ENCODE assay signal across 10 cellular contexts in genomic region chr20:47784256-47784598, GRCh38. TPM values are rescaled to one million over a fixed set of nuclear protein-coding genes. Genes with fewer than 3 reads are reported as not detected.
DNase-seq lines count a peak whose midpoint lies in the region; ATAC-seq, FAIRE-seq and TF ChIP-seq lines count a peak whose summit lies in the region.
"Had no signal": no experiment of that assay in that cellular context is flagged by ENCODE, and none has a peak within 500 bp of the region (broad histone marks: within the 10 kb centered on the region; RNA-seq: fewer than 3 reads in every experiment).

No MANE protein-coding gene starts in this region.

- H3K9me3 ChIP-seq in A549: no peaks in the 10 kb centered on the region
- no peaks in the 10 kb centered on the region for H3K9me3 ChIP-seq in muscle layer of duodenum (ENCODE audit: control insufficient read depth in 1 of 2, low read length in 2 of 2)

- H3K27ac ChIP-seq in A549 (peak overlapping the region; percentile 73 to 90; a peak in 5 of 6 replicates), HL-60 (replicated peaks) (no peak overlapping the region), dorsolateral prefrontal cortex (peak overlapping the region in 10 of 59 donors; percentile 17 to 73 (median 52)), muscle layer of duodenum (ENCODE audit: low read length) (no peak overlapping the region)

- CTCF ChIA-PET in A549 (lab: Yijun Ruan, JAX): interaction anchor here (0.6 to 5.4 kb wide), 16 partner anchors 10 to 843 kb away, joined by 3 to 36 read pairs (median 5); no protein-coding TSS in a partner anchor

- no peak for ATAC-seq in A549

- TF ChIP-seq RAD21 in A549 (conservative IDR thresholded peaks at IDR 0.05 in 1 of 2, IDR thresholded peaks at IDR 0.05 in 1 of 2): no peak

- intact Hi-C loops in dorsolateral prefrontal cortex (cut with DNase I): loop anchor here in 1 of 2 donors (10.0 kb wide), 1 partner anchor 109 kb away; no protein-coding TSS in a partner anchor

- no peaks in the 10 kb centered on the region for H3K36me3 ChIP-seq in muscle layer of duodenum (ENCODE audit: control insufficient read depth in 1 of 2, insufficient read depth in 2 of 2, low read length in 2 of 2)

- TF ChIP-seq EP300 in A549 (IDR thresholded peaks at IDR 0.05): no peak

- H3K4me1 ChIP-seq in A549 (0 out of 3 replicates have a peak, but pooled peaks cover 12% of the 10 kb centered on the region), muscle layer of duodenum (ENCODE audit: control insufficient read depth in 1 of 2, insufficient read depth in 2 of 2, low read length in 2 of 2) (peaks cover 16 to 21% of the 10 kb centered on the region in 2 donors)

- DNase-seq in A549 (ENCODE audit: low read depth in 1 of 2, low spot score in 1 of 2): no peak
- no peak for DNase-seq in HL-60 (ENCODE audit: low read depth in 1 of 2, low spot score in 1 of 2)
- no peak for DNase-seq in dorsolateral prefrontal cortex
- DNase-seq in anterior cingulate cortex (lab: John Stamatoyannopoulos, UW): no peak
- no peak for DNase-seq in A172 (ENCODE audit: low spot score)
- no peak for DNase-seq in NCI-H2107 (lab: John Stamatoyannopoulos, UW)
- DNase-seq in C1 segment of cervical spinal cord (lab: John Stamatoyannopoulos, UW): no peak
- DNase-seq: NCI-H2029 treated with DMSO at 0.1 percent for 48 hours had no signal

- WGBS in A549 (ENCODE audit: missing lambda C conversion rate): 27% methylated on average over 8 of the region's 8 CpGs

- peak overlapping the region; percentile 98 for H3K4me2 ChIP-seq in A549

- no peak for FAIRE-seq in A549 (lab: Jason Lieb, UNC)
- FAIRE-seq: islet of Langerhans had no signal

- TF ChIP-seq CTCF in A549 (IDR thresholded peaks at IDR 0.05): no peak
- no peak for TF ChIP-seq CTCF in HL-60 (IDR thresholded peaks at IDR 0.05; ENCODE audit: insufficient read depth, low read length)
- TF ChIP-seq CTCF in dorsolateral prefrontal cortex (IDR thresholded peaks at IDR 0.05 in 54 of 56, conservative IDR thresholded peaks at IDR 0.05 in 2 of 56; ENCODE audit: low read depth in 1 of 56, partially characterized antibody in 56 of 56): no peak

- no peak for TF ChIP-seq POLR2A in A549 (IDR thresholded peaks at IDR 0.05; ENCODE audit: low read length)

- H3K4me3 ChIP-seq in A549: peak overlapping the region; percentile 69
- H3K4me3 ChIP-seq in HL-60 (replicated peaks; ENCODE audit: insufficient read depth, low read length): peak overlapping the region; percentile 63
- peak overlapping the region in 58 of 59 donors; percentile 36 to 73 (median 60) for H3K4me3 ChIP-seq in dorsolateral prefrontal cortex
- peak overlapping the region; percentile 66 to 76 for H3K4me3 ChIP-seq in muscle layer of duodenum (ENCODE audit: low read depth in 1 of 2, low read length in 2 of 2)

- H3K27me3 ChIP-seq in HL-60 (ENCODE audit: insufficient read depth, poor library complexity, severe bottlenecking): peaks cover 35% of the 10 kb centered on the region
- peaks cover 0 to 46% (median 11%) of the 10 kb centered on the region in 45 donors for H3K27me3 ChIP-seq in dorsolateral prefrontal cortex
- no peaks in the 10 kb centered on the region for H3K27me3 ChIP-seq in muscle layer of duodenum (ENCODE audit: low read depth, low read length)

- POLR2A ChIA-PET in A549 (lab: Yijun Ruan, JAX): no interaction called here

TF ChIP-seq in A549, 52 proteins besides CTCF, POLR2A, EP300 and RAD21:
- TF ChIP-seq FOSB (CRISPR knock-in tag; IDR thresholded peaks at IDR 0.05) (no peak), CBX8 (IDR thresholded peaks at IDR 0.05) (no peak), REST (IDR thresholded peaks at IDR 0.05) (no peak), SMC3 (IDR thresholded peaks at IDR 0.05) (no peak), RCOR1 (IDR thresholded peaks at IDR 0.05; ENCODE audit: low read depth, low read length) (no peak), GATA3 (IDR thresholded peaks at IDR 0.05; ENCODE audit: borderline replicate concordance) (no peak), RNF2 (IDR thresholded peaks at IDR 0.05; ENCODE audit: borderline replicate concordance, low read depth) (no peak), PBX3 (IDR thresholded peaks at IDR 0.05) (no peak), BHLHE40 (IDR thresholded peaks at IDR 0.05; ENCODE audit: low read depth, low read length) (no peak)

RNA-seq across cellular contexts. Expression of gene SULF2, which starts 1.1 kb away (rescaled TPM):
- polyA plus RNA-seq in A549 (2011; rRNA removed) (5.8 and 14.9 TPM in 2 replicates), A549 (2017; fragmentation: RNase III; extraction: RNeasy Plus Mini Kit Qiagen cat#74134 plus additional on column Dnase treatment) (16.8 to 25.2 TPM (median 21.3 TPM) in 3 replicates)
- 5.1 and 5.4 TPM in 2 replicates for polyA plus RNA-seq in A549 (2012; cell fraction: cytosol; rRNA removed)
- polyA plus RNA-seq in A549 (2012; cell fraction: nucleus; rRNA removed): 8.0 and 9.9 TPM in 2 replicates
- polyA minus RNA-seq in A549 (2011; rRNA and poly(A)+ RNA removed): 10.6 and 15.1 TPM in 2 replicates
- 10 to 100 TPM; 30.3 to 95.1 (median 57.4) TPM for total RNA-seq in dorsolateral prefrontal cortex
- total RNA-seq in A172 (2014; rRNA removed; shearing (Covaris generic)): 23.5 TPM in 2 replicates

Comparison
In these comparisons a context has a peak if more than half of its experiments do, and no peak if none do; other contexts are left out.
1. H3K27ac ChIP-seq: peak in A549 (2 of 2); none in HL-60 (single experiment) and muscle layer of duodenum (single experiment).
2. Peak in every context shown above with its lines, with median percentiles within 50 percentile points of each other: H3K4me3 ChIP-seq.